In genomic region chr4:83340692-83341343, GRCh38 we compare ENCODE assay signal across 10 cellular contexts. TPM values are rescaled to one million over a fixed set of nuclear protein-coding genes. Genes with fewer than 3 reads are reported as not detected.
DNase-seq lines count a peak whose midpoint lies in the region; ATAC-seq and TF ChIP-seq lines count a peak whose summit lies in the region.
"Had no signal": no experiment of that assay in that cellular context is flagged by ENCODE, and none has a peak within 500 bp of the region (broad histone marks: within the 10 kb centered on the region; RNA-seq: fewer than 3 reads in every experiment).

No MANE protein-coding gene starts in this region.

- DNase-seq in activated effector memory CD4-positive, alpha-beta T cell treated with anti-CD3 and anti-CD28 coated beads, Interleukin-2, amount 50 U/mL, for 16 hours = peak; percentile 64
- DNase-seq in activated effector memory CD4-positive, alpha-beta T cell treated with Interleukin-2 at 50 U/mL for 16 hours = no peak
- no peak for DNase-seq in heart right ventricle
- DNase-seq in NCI-H2081 treated with DMSO at 0.1 percent for 48 hours (lab: John Stamatoyannopoulos, UW) = no peak
- DNase-seq: glutamatergic neuron had no signal

- peak overlapping the region; percentile 7 for H3K4me3 Mint-ChIP-seq in activated T-helper 17 cell treated with anti-CD3 and anti-CD28 coated beads, Interleukin-2, amount 50 U/mL, for 72 hours
- peak overlapping the region; percentile 75 for H3K4me3 Mint-ChIP-seq in stimulated activated naive CD8-positive, alpha-beta T cell treated with anti-CD3 and anti-CD28 coated beads, Interleukin-15, Interleukin-2, amounts not matched to agents 100 ng/mL and 50 ng/mL, for 24 hours

- H3K36me3 Mint-ChIP-seq in activated T-helper 17 cell treated with anti-CD3 and anti-CD28 coated beads, Interleukin-2, amount 50 U/mL, for 72 hours (ENCODE audit: low read depth) = no peaks in the 10 kb centered on the region
- H3K36me3 Mint-ChIP-seq in stimulated activated naive CD8-positive, alpha-beta T cell treated with anti-CD3 and anti-CD28 coated beads, Interleukin-15, Interleukin-2, amounts not matched to agents 100 ng/mL and 50 ng/mL, for 24 hours (ENCODE audit: low read depth) = peaks cover 7% of the 10 kb centered on the region

- WGBS in heart right ventricle, 2 donors = 31 to 32% methylated on average over 2 of the region's 2 CpGs

- no peak overlapping the region for H3K4me3 ChIP-seq in heart right ventricle
- H3K4me3 ChIP-seq: cardiac muscle cell had no signal

- TF ChIP-seq CTCF in heart right ventricle (IDR thresholded peaks at IDR 0.05) = no peak

- no peaks in the 10 kb centered on the region for H3K27me3 Mint-ChIP-seq in activated T-helper 17 cell treated with anti-CD3 and anti-CD28 coated beads, Interleukin-2, amount 50 U/mL, for 72 hours
- peaks cover 28% of the 10 kb centered on the region for H3K27me3 Mint-ChIP-seq in stimulated activated naive CD8-positive, alpha-beta T cell treated with anti-CD3 and anti-CD28 coated beads, Interleukin-15, Interleukin-2, amounts not matched to agents 100 ng/mL and 50 ng/mL, for 24 hours

- peaks cover 0 to 13% (median 9%) of the 10 kb centered on the region in 7 donors for H3K27me3 ChIP-seq in heart right ventricle

- peak overlapping the region; percentile 39 for H3K27ac Mint-ChIP-seq in activated T-helper 17 cell treated with anti-CD3 and anti-CD28 coated beads, Interleukin-2, amount 50 U/mL, for 72 hours
- H3K27ac Mint-ChIP-seq in stimulated activated naive CD8-positive, alpha-beta T cell treated with anti-CD3 and anti-CD28 coated beads, Interleukin-15, Interleukin-2, amounts not matched to agents 100 ng/mL and 50 ng/mL, for 24 hours = peak overlapping the region; percentile 89

- H3K9me3 Mint-ChIP-seq in activated T-helper 17 cell treated with anti-CD3 and anti-CD28 coated beads, Interleukin-2, amount 50 U/mL, for 72 hours = no peaks in the 10 kb centered on the region
- peaks cover 5% of the 10 kb centered on the region for H3K9me3 Mint-ChIP-seq in stimulated activated naive CD8-positive, alpha-beta T cell treated with anti-CD3 and anti-CD28 coated beads, Interleukin-15, Interleukin-2, amounts not matched to agents 100 ng/mL and 50 ng/mL, for 24 hours

- H3K4me1 Mint-ChIP-seq in activated T-helper 17 cell treated with anti-CD3 and anti-CD28 coated beads, Interleukin-2, amount 50 U/mL, for 72 hours = peaks cover 12% of the 10 kb centered on the region
- H3K4me1 Mint-ChIP-seq in stimulated activated naive CD8-positive, alpha-beta T cell treated with anti-CD3 and anti-CD28 coated beads, Interleukin-15, Interleukin-2, amounts not matched to agents 100 ng/mL and 50 ng/mL, for 24 hours (ENCODE audit: low read depth) = peaks cover 23% of the 10 kb centered on the region

- intact Hi-C loops in heart right ventricle (cut with DNase I) = no loop called here

- ATAC-seq in HG03520 (IDR thresholded peaks at IDR 0.05; ENCODE audit: unreplicated experiment) (peak; percentile 68), heart right ventricle (no peak), HG03175 (IDR thresholded peaks at IDR 0.05; ENCODE audit: unreplicated experiment) (no peak)
- peak; percentile 85 for ATAC-seq in activated T-helper 17 cell treated with anti-CD3 and anti-CD28 coated beads, Interleukin-2, amount 50 U/mL, for 72 hours (replicated peaks)

- H3K36me3 ChIP-seq in heart right ventricle = no peaks in the 10 kb centered on the region
- H3K36me3 ChIP-seq: cardiac muscle cell had no signal

- no peaks in the 10 kb centered on the region for H3K4me1 ChIP-seq in heart right ventricle

- no peak overlapping the region for H3K27ac ChIP-seq in heart right ventricle
- H3K27ac ChIP-seq: cardiac muscle cell had no signal

- H3K9me3 ChIP-seq in heart right ventricle = peaks cover 0 to 24% (median 10%) of the 10 kb centered on the region in 11 donors

RNA-seq across cellular contexts. Expression of gene HPSE, which starts 6.2 kb away (rescaled TPM):
- total RNA-seq in activated T-helper 17 cell treated with anti-CD3 and anti-CD28 coated beads, Interleukin-2, amount 50 U/mL, for 72 hours = 10 to 100 TPM; 12.3 to 13.7 TPM
- 1 to 10 TPM in 3 of 10 donors, under 1 TPM in 7; 0.21 to 2.4 (median 0.40) TPM for total RNA-seq in heart right ventricle
- polyA plus RNA-seq in heart right ventricle = under 1 TPM; 0.15 to 0.32 TPM
- polyA plus RNA-seq: cardiac muscle cell had no signal

RNA-seq across cellular contexts. Expression of gene COQ2, which starts 56.2 kb away (rescaled TPM):
- 10 to 100 TPM in 1 of 2 donors, 1 to 10 TPM in 1; 7.5 to 12.7 TPM for total RNA-seq in activated T-helper 17 cell treated with anti-CD3 and anti-CD28 coated beads, Interleukin-2, amount 50 U/mL, for 72 hours
- total RNA-seq in heart right ventricle = 10 to 100 TPM; 17.8 to 32.8 (median 26.5) TPM
- polyA plus RNA-seq in heart right ventricle = 10 to 100 TPM; 10.5 to 15.5 TPM

Comparison
In these comparisons a context has a peak if more than half of its experiments do, and no peak if none do; other contexts are left out.
1. ATAC-seq: peak in HG03520 (single experiment) and activated T-helper 17 cell treated with anti-CD3 and anti-CD28 coated beads, Interleukin-2, amount 50 U/mL, for 72 hours (single experiment); none in heart right ventricle (0 of 8) and HG03175 (single experiment).